ENCODE assay signal across 20 cellular contexts in genomic region chr11:95585071-95585751, GRCh38.
A peak's percentile ranks its signal among the peaks of the same experiment; 100 is the strongest.
DNase-seq lines count a peak whose midpoint lies in the region; ATAC-seq and TF ChIP-seq lines count a peak whose summit lies in the region.
"Had no signal": no experiment of that assay in that cellular context is flagged by ENCODE, and none has a peak within 500 bp of the region (broad histone marks: within the 10 kb centered on the region; RNA-seq: fewer than 3 reads in every experiment).

No MANE protein-coding gene starts in this region.

- no TSS peak for BruUV-seq in mammary epithelial cell (replicated peaks; lab: Mats Ljungman, UMichigan)

- H3K27me3 ChIP-seq in mammary epithelial cell (ENCODE audit: insufficient read depth, low read length) (no peaks in the 10 kb centered on the region), GM23338 (ENCODE audit: insufficient read depth) (no peaks in the 10 kb centered on the region)
- H3K27me3 ChIP-seq: adrenal gland, gastroesophageal sphincter, transverse colon had no signal

- TF ChIP-seq CTCF in mammary epithelial cell (conservative IDR thresholded peaks at IDR 0.05 in 1 of 2, IDR thresholded peaks at IDR 0.05 in 1 of 2; ENCODE audit: extremely low read depth in 1 of 2, insufficient read depth in 1 of 2, low read depth in 1 of 2, low read length in 2 of 2): no peak
- no peak for TF ChIP-seq CTCF in GM23338 (conservative IDR thresholded peaks at IDR 0.05; ENCODE audit: low read depth in 2 of 2)

- H3K9me3 Mint-ChIP-seq in GM23338: no peaks in the 10 kb centered on the region
- H3K9me3 Mint-ChIP-seq: CD8-positive, alpha-beta T cell had no signal

- H3K27ac ChIP-seq in mammary epithelial cell (ENCODE audit: insufficient read depth, low read depth, low read length) (no peak overlapping the region), GM23338 (ENCODE audit: low read depth) (no peak overlapping the region)
- H3K27ac ChIP-seq: adrenal gland, gastroesophageal sphincter, KMS-11, transverse colon had no signal

- in situ Hi-C loops in mammary epithelial cell (cut with MboI; ENCODE audit: low sequenced_read_pairs in 2 of 2): no loop called here

- H3K36me3 ChIP-seq in mammary epithelial cell (ENCODE audit: insufficient read depth, low read length): no peaks in the 10 kb centered on the region
- no peaks in the 10 kb centered on the region for H3K36me3 ChIP-seq in GM23338 (ENCODE audit: insufficient read depth)
- H3K36me3 ChIP-seq: adrenal gland, gastroesophageal sphincter, transverse colon had no signal

- H4K20me1 ChIP-seq in mammary epithelial cell (ENCODE audit: insufficient read depth, low read length) (no peaks in the 10 kb centered on the region), GM23338 (replicated peaks; ENCODE audit: insufficient read depth) (no peaks in the 10 kb centered on the region)

- CTCF ChIA-PET in mammary epithelial cell (lab: Charles Lee; ENCODE audit: low non-redundant PET): no interaction called here

- H3K27me3 Mint-ChIP-seq in GM23338 (ENCODE audit: insufficient read depth, low read depth, poor library complexity): no peaks in the 10 kb centered on the region
- H3K27me3 Mint-ChIP-seq: stimulated activated memory B cell treated with anti-CD40 and anti-IgM and Interleukin-4, amounts not matched to agents 10 μg/mL and 1 μg/mL and 100 μg/mL, for 72 hours had no signal

- no peaks in the 10 kb centered on the region for H3K4me1 Mint-ChIP-seq in GM23338

- no peaks in the 10 kb centered on the region for H3K9me3 ChIP-seq in mammary epithelial cell (replicated peaks; ENCODE audit: insufficient read depth, low read length)
- H3K9me3 ChIP-seq: adrenal gland, gastroesophageal sphincter, transverse colon had no signal

- ATAC-seq in GM19395 (IDR thresholded peaks at IDR 0.05; ENCODE audit: unreplicated experiment) (no peak), GM23338 (no peak)
- ATAC-seq: CD8-positive, alpha-beta T cell; gastroesophageal sphincter; left ventricle myocardium superior had no signal

- intact Hi-C loops in mammary epithelial cell (cut with micrococcal nuclease): no loop called here

- H3K4me2 ChIP-seq in mammary epithelial cell (ENCODE audit: insufficient read depth, low read depth, low read length): no peak overlapping the region
- no peak overlapping the region for H3K4me2 ChIP-seq in GM23338
- H3K4me2 ChIP-seq: KMS-11 had no signal

- 98% methylated on average over 3 of the region's 3 CpGs for WGBS in mammary epithelial cell (ENCODE audit: low coverage, missing lambda C conversion rate)

- H3K79me2 ChIP-seq in mammary epithelial cell (ENCODE audit: insufficient read depth, low read length): no peaks in the 10 kb centered on the region
- H3K79me2 ChIP-seq in GM23338 (replicated peaks; ENCODE audit: insufficient read depth): no peaks in the 10 kb centered on the region

- H3K4me3 ChIP-seq in mammary epithelial cell (replicated peaks in 1 of 3; ENCODE audit: insufficient read depth in 1 of 3, low read depth in 2 of 3, low read length in 3 of 3) (no peak overlapping the region), GM23338 (no peak overlapping the region)
- H3K4me3 ChIP-seq: adrenal gland, gastroesophageal sphincter, transverse colon had no signal

- dilution Hi-C loops in mammary epithelial cell (cut with HindIII; ENCODE audit: low sequenced_read_pairs): no loop called here

- H2AFZ ChIP-seq in mammary epithelial cell (ENCODE audit: low read depth, low read length) (no peak overlapping the region), GM23338 (no peak overlapping the region)

- H3K9me2 ChIP-seq in GM23338 (ENCODE audit: insufficient read depth): no peaks in the 10 kb centered on the region

- H3K4me3 Mint-ChIP-seq in GM23338: no peak overlapping the region
- H3K4me3 Mint-ChIP-seq: CD8-positive, alpha-beta T cell; endodermal cell; stimulated activated memory B cell treated with anti-CD40 and anti-IgM and Interleukin-4, amounts not matched to agents 10 μg/mL and 1 μg/mL and 100 μg/mL, for 72 hours had no signal

- no peaks in the 10 kb centered on the region for H3K4me1 ChIP-seq in mammary epithelial cell (ENCODE audit: insufficient read depth, low read length)
- H3K4me1 ChIP-seq in GM23338 (ENCODE audit: insufficient read depth): no peaks in the 10 kb centered on the region
- H3K4me1 ChIP-seq: adrenal gland, gastroesophageal sphincter, transverse colon had no signal

- no peaks in the 10 kb centered on the region for H3K36me3 Mint-ChIP-seq in GM23338 (ENCODE audit: low read depth)
- H3K36me3 Mint-ChIP-seq: CD8-positive, alpha-beta T cell; stimulated activated memory B cell treated with anti-CD40 and anti-IgM and Interleukin-4, amounts not matched to agents 10 μg/mL and 1 μg/mL and 100 μg/mL, for 72 hours had no signal

- no peak overlapping the region for H3K27ac Mint-ChIP-seq in GM23338
- H3K27ac Mint-ChIP-seq: CD8-positive, alpha-beta T cell; endodermal cell; stimulated activated memory B cell treated with anti-CD40 and anti-IgM and Interleukin-4, amounts not matched to agents 10 μg/mL and 1 μg/mL and 100 μg/mL, for 72 hours had no signal

- H3K9ac ChIP-seq in mammary epithelial cell (ENCODE audit: insufficient read depth, low read length): no peak overlapping the region
- H3K9ac ChIP-seq: KMS-11 had no signal

- peak; percentile 16 for DNase-seq in AG08395 (ENCODE audit: low spot score)
- DNase-seq in LHCN-M2 (ENCODE audit: low read depth): peak; percentile 1
- DNase-seq in mammary epithelial cell: peak; percentile 42
- DNase-seq in kidney glomerular epithelial cell (lab: John Stamatoyannopoulos, UW): peak; percentile 13
- DNase-seq in SW480 (ENCODE audit: low spot score): no peak
- DNase-seq in glomerular visceral epithelial cell (ENCODE audit: extremely low spot score): no peak
- DNase-seq in GM23338 (ENCODE audit: low spot score): no peak
- DNase-seq: adrenal gland; CD8-positive, alpha-beta T cell; cerebellar nuclear complex; endodermal cell; left ventricle myocardium superior; NCI-H748 treated with DMSO at 0.1 percent for 48 hours; retina; stimulated activated CD4-positive, alpha-beta T cell treated with anti-CD3 and anti-CD28 coated beads, Interleukin-15, amount 100 ng/mL, for 24 hours; transverse colon had no signal

- H3F3A ChIP-seq in GM23338 (replicated peaks; ENCODE audit: low read depth): no peaks in the 10 kb centered on the region

TF ChIP-seq in GM23338, 12 proteins besides CTCF, POLR2A, EP300 and RAD21:
- TF ChIP-seq ZNF114 (CRISPR knock-in tag; IDR thresholded peaks at IDR 0.05) (no peak), STAT1 (IDR thresholded peaks at IDR 0.05; ENCODE audit: unreplicated experiment) (no peak)

Comparison
In these comparisons a context has a peak if more than half of its experiments do, and no peak if none do; other contexts are left out.
1. DNase-seq: peak in AG08395 (single experiment), LHCN-M2 (single experiment), mammary epithelial cell (single experiment) and kidney glomerular epithelial cell (single experiment); none in SW480 (single experiment), glomerular visceral epithelial cell (single experiment) and GM23338 (single experiment).